1 cellular context compared by ENCODE assay signal in the genomic region with DNA sequence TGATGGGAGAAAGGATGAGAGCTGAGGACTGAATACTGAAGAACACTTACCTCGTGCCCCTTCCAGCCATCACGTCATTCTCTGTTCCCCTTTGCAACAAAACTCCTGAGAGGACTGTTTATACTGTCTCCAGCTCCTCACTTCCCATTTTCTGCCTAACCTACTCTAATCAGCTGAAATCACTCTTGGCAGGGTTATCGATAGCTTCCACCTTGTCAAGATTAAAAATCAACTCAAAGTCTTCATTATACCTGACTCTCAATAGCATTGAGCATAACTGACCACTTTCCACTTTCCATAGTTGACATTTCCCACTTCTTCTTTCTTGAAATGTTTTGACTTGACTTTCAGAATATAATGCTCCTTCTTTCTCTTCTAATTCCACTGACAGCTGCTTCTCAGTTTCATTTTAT.
TF ChIP-seq lines count a peak whose summit lies in the region.

No MANE protein-coding gene starts in this region.

TF ChIP-seq in K562, 482 proteins besides CTCF, POLR2A, EP300 and RAD21 (continued from another document and continues in another):
- TF ChIP-seq, protein P1, sequence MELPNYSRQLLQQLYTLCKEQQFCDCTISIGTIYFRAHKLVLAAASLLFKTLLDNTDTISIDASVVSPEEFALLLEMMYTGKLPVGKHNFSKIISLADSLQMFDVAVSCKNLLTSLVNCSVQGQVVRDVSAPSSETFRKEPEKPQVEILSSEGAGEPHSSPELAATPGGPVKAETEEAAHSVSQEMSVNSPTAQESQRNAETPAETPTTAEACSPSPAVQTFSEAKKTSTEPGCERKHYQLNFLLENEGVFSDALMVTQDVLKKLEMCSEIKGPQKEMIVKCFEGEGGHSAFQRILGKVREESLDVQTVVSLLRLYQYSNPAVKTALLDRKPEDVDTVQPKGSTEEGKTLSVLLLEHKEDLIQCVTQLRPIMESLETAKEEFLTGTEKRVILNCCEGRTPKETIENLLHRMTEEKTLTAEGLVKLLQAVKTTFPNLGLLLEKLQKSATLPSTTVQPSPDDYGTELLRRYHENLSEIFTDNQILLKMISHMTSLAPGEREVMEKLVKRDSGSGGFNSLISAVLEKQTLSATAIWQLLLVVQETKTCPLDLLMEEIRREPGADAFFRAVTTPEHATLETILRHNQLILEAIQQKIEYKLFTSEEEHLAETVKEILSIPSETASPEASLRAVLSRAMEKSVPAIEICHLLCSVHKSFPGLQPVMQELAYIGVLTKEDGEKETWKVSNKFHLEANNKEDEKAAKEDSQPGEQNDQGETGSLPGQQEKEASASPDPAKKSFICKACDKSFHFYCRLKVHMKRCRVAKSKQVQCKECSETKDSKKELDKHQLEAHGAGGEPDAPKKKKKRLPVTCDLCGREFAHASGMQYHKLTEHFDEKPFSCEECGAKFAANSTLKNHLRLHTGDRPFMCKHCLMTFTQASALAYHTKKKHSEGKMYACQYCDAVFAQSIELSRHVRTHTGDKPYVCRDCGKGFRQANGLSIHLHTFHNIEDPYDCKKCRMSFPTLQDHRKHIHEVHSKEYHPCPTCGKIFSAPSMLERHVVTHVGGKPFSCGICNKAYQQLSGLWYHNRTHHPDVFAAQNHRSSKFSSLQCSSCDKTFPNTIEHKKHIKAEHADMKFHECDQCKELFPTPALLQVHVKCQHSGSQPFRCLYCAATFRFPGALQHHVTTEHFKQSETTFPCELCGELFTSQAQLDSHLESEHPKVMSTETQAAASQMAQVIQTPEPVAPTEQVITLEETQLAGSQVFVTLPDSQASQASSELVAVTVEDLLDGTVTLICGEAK (IDR thresholded peaks at IDR 0.05), result no peak
- TF ChIP-seq, protein P1 (CRISPR knock-in tag; IDR thresholded peaks at IDR 0.05), result no peak
- TF ChIP-seq FUS (optimal IDR thresholded peaks at IDR 0.05; ENCODE audit: low read depth, low read length) (no peak), POLR2AphosphoS2 (IDR thresholded peaks at IDR 0.05; ENCODE audit: low read length) (no peak), ZEB2 (IDR thresholded peaks at IDR 0.05) (peak; percentile 48; the same call in 1 of the 2 replicates), ZNF561 (CRISPR knock-in tag; conservative IDR thresholded peaks at IDR 0.05) (no peak), PKNOX1 (IDR thresholded peaks at IDR 0.05) (0 out of 2 replicates have a peak, but pooled peaks have one; percentile 33), ZKSCAN3 (CRISPR knock-in tag; IDR thresholded peaks at IDR 0.05) (no peak), MAFF (IDR thresholded peaks at IDR 0.05; ENCODE audit: low read length) (no peak), RBM25 (IDR thresholded peaks at IDR 0.05; ENCODE audit: low read depth, low read length, severe bottlenecking) (no peak), FOXO4 (CRISPR knock-in tag; IDR thresholded peaks at IDR 0.05) (no peak), DPF2 (IDR thresholded peaks at IDR 0.05) (peak; percentile 60; the same call in 1 of the 2 replicates), C11orf30 (IDR thresholded peaks at IDR 0.05; ENCODE audit: low read depth) (no peak), ARID1B (IDR thresholded peaks at IDR 0.05) (peak; percentile 70), MTA3 (IDR thresholded peaks at IDR 0.05; ENCODE audit: borderline replicate concordance) (peak; percentile 55; the same call in 1 of the 2 replicates), NCOA4 (IDR thresholded peaks at IDR 0.05; ENCODE audit: partially characterized antibody) (no peak), ESRRB (CRISPR knock-in tag; IDR thresholded peaks at IDR 0.05; ENCODE audit: borderline replicate concordance) (no peak), RCOR1 (IDR thresholded peaks at IDR 0.05; ENCODE audit: borderline replicate concordance in 1 of 2, low read depth in 2 of 2, low read length in 2 of 2) (no peak), CREB3 (tag; conservative IDR thresholded peaks at IDR 0.05; ENCODE audit: low read depth) (no peak), TCF3 (CRISPR knock-in tag; IDR thresholded peaks at IDR 0.05) (peak; percentile 58), ZNF589 (CRISPR knock-in tag; IDR thresholded peaks at IDR 0.05; ENCODE audit: low read depth) (no peak), MBD1 (CRISPR knock-in tag; IDR thresholded peaks at IDR 0.05) (no peak), SMARCB1 (IDR thresholded peaks at IDR 0.05; ENCODE audit: insufficient read length, low read depth) (no peak), KAT7 (CRISPR knock-in tag; IDR thresholded peaks at IDR 0.05; ENCODE audit: borderline replicate concordance) (no peak), L3MBTL2 (IDR thresholded peaks at IDR 0.05) (peak; percentile 44; the same call in 1 of the 2 replicates), ZNF224 (CRISPR knock-in tag; IDR thresholded peaks at IDR 0.05) (no peak), SMC3 (conservative IDR thresholded peaks at IDR 0.05; ENCODE audit: insufficient read depth, low read depth, low read length) (no peak), NELFE (IDR thresholded peaks at IDR 0.05; ENCODE audit: insufficient read depth, insufficient read length) (no peak), SFPQ (IDR thresholded peaks at IDR 0.05; ENCODE audit: low read depth, low read length) (no peak)
- TF ChIP-seq, protein P2, sequence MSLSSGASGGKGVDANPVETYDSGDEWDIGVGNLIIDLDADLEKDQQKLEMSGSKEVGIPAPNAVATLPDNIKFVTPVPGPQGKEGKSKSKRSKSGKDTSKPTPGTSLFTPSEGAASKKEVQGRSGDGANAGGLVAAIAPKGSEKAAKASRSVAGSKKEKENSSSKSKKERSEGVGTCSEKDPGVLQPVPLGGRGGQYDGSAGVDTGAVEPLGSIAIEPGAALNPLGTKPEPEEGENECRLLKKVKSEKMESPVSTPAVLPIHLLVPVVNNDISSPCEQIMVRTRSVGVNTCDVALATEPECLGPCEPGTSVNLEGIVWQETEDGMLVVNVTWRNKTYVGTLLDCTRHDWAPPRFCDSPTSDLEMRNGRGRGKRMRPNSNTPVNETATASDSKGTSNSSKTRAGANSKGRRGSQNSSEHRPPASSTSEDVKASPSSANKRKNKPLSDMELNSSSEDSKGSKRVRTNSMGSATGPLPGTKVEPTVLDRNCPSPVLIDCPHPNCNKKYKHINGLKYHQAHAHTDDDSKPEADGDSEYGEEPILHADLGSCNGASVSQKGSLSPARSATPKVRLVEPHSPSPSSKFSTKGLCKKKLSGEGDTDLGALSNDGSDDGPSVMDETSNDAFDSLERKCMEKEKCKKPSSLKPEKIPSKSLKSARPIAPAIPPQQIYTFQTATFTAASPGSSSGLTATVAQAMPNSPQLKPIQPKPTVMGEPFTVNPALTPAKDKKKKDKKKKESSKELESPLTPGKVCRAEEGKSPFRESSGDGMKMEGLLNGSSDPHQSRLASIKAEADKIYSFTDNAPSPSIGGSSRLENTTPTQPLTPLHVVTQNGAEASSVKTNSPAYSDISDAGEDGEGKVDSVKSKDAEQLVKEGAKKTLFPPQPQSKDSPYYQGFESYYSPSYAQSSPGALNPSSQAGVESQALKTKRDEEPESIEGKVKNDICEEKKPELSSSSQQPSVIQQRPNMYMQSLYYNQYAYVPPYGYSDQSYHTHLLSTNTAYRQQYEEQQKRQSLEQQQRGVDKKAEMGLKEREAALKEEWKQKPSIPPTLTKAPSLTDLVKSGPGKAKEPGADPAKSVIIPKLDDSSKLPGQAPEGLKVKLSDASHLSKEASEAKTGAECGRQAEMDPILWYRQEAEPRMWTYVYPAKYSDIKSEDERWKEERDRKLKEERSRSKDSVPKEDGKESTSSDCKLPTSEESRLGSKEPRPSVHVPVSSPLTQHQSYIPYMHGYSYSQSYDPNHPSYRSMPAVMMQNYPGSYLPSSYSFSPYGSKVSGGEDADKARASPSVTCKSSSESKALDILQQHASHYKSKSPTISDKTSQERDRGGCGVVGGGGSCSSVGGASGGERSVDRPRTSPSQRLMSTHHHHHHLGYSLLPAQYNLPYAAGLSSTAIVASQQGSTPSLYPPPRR (CRISPR knock-in tag; IDR thresholded peaks at IDR 0.05; ENCODE audit: borderline replicate concordance), result no peak
- TF ChIP-seq, protein P3, sequence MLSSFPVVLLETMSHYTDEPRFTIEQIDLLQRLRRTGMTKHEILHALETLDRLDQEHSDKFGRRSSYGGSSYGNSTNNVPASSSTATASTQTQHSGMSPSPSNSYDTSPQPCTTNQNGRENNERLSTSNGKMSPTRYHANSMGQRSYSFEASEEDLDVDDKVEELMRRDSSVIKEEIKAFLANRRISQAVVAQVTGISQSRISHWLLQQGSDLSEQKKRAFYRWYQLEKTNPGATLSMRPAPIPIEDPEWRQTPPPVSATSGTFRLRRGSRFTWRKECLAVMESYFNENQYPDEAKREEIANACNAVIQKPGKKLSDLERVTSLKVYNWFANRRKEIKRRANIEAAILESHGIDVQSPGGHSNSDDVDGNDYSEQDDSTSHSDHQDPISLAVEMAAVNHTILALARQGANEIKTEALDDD (IDR thresholded peaks at IDR 0.05), result peak; percentile 77
- TF ChIP-seq, protein P4, sequence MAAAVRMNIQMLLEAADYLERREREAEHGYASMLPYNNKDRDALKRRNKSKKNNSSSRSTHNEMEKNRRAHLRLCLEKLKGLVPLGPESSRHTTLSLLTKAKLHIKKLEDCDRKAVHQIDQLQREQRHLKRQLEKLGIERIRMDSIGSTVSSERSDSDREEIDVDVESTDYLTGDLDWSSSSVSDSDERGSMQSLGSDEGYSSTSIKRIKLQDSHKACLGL (CRISPR knock-in tag; IDR thresholded peaks at IDR 0.05; ENCODE audit: borderline replicate concordance, poor library complexity, severe bottlenecking), result no peak
